30 cellular contexts compared by ENCODE assay signal in genomic region chrX:49930046-49930445, GRCh38. TPM values are rescaled to one million over a fixed set of nuclear protein-coding genes. Genes with fewer than 3 reads are reported as not detected.
A peak's percentile ranks its signal among the peaks of the same experiment; 100 is the strongest.
DNase-seq lines count a peak whose midpoint lies in the region; ATAC-seq lines count a peak whose summit lies in the region.
"Had no signal": no experiment of that assay in that cellular context is flagged by ENCODE, and none has a peak within 500 bp of the region (broad histone marks: within the 10 kb centered on the region; RNA-seq: fewer than 3 reads in every experiment).

No MANE protein-coding gene starts in this region.

- DNase-seq in DMS 273 treated with DMSO at 0.1 percent for 48 hours (lab: John Stamatoyannopoulos, UW) = peak; percentile 14
- peak; percentile 61 for DNase-seq in NCI-H1694 treated with DMSO at 0.1 percent for 48 hours (lab: John Stamatoyannopoulos, UW)
- peak; percentile 14 for DNase-seq in cerebellar cortex (ENCODE audit: low spot score)
- DNase-seq in iris pigment epithelial cell (ENCODE audit: low read depth) = peak; percentile 64
- no peak for DNase-seq in stimulated activated naive CD4-positive, alpha-beta T cell (lab: John Stamatoyannopoulos, UW)
- DNase-seq in left lobe of liver (ENCODE audit: low spot score) = no peak
- no peak for DNase-seq in inferior parietal cortex (ENCODE audit: extremely low spot score)
- DNase-seq: activated CD4-positive, alpha-beta T cell treated with anti-CD3 and anti-CD28 coated beads, Interleukin-2, amount 50 U/mL, for 4 hours; activated CD8-positive, alpha-beta memory T cell treated with anti-CD3 and anti-CD28 coated beads, Interleukin-2, amount 10 ng/mL, durations not matched to agents 7 days and 5 days; activated naive CD4-positive, alpha-beta T cell treated with Interleukin-2 at 50 U/mL for 16 hours; activated T-cell treated with anti-CD3 and anti-CD28 coated beads, Interleukin-2, amount 50 U/mL, for 72 hours; adrenal gland; brain microvascular endothelial cell; CD8-positive, alpha-beta memory T cell; DMS153; foreskin keratinocyte; head of caudate nucleus; KBM-7; lower lobe of right lung; MG63; naive thymus-derived CD8-positive, alpha-beta T cell; NCI-H1105; NCI-H2029; SHP77 treated with DMSO at 0.1 percent for 48 hours; stimulated activated CD4-positive, alpha-beta T cell treated with anti-CD3 and anti-CD28 coated beads, Interleukin-12 subunit alpha, Interleukin-12 subunit beta, amount 100 ng/mL, for 4 hours; stimulated activated CD4-positive, alpha-beta T cell treated with anti-CD3 and anti-CD28 coated beads, Interleukin-2, amount 100 ng/mL, for 48 hours; stomach had no signal

- ATAC-seq in left lobe of liver (no peak), GM18873 (IDR thresholded peaks at IDR 0.05; ENCODE audit: low FRiP score, unreplicated experiment) (no peak)
- ATAC-seq: activated CD4-positive, CD25-positive, alpha-beta regulatory T cell treated with anti-CD3 and anti-CD28 coated beads, Interleukin-2, amount 50 U/mL, for 24 hours; activated CD8-positive, alpha-beta memory T cell treated with anti-CD3 and anti-CD28 coated beads, Interleukin-2, amount 10 ng/mL, durations not matched to agents 7 days and 5 days; activated T-cell treated with anti-CD3 and anti-CD28 coated beads, Interleukin-2, amount 50 U/mL, for 72 hours; foreskin keratinocyte; lower lobe of right lung; naive thymus-derived CD8-positive, alpha-beta T cell; sciatic nerve had no signal

RNA-seq across cellular contexts. Expression of gene CLCN5, which starts 7.7 kb away (rescaled TPM):
- 24.8 TPM for total RNA-seq in left lobe of liver

RNA-seq across cellular contexts. Expression of gene USP27X, which starts 50.8 kb away (rescaled TPM):
- total RNA-seq in left lobe of liver = 0.91 TPM

Comparison
In these comparisons a context has a peak if more than half of its experiments do, and no peak if none do; other contexts are left out.
1. DNase-seq: peak in DMS 273 treated with DMSO at 0.1 percent for 48 hours (single experiment), NCI-H1694 treated with DMSO at 0.1 percent for 48 hours (single experiment), cerebellar cortex (single experiment) and iris pigment epithelial cell (single experiment); none in stimulated activated naive CD4-positive, alpha-beta T cell (0 of 6), left lobe of liver (single experiment) and inferior parietal cortex (single experiment).